ENCODE assay signal across 19 cellular contexts in the genomic region with DNA sequence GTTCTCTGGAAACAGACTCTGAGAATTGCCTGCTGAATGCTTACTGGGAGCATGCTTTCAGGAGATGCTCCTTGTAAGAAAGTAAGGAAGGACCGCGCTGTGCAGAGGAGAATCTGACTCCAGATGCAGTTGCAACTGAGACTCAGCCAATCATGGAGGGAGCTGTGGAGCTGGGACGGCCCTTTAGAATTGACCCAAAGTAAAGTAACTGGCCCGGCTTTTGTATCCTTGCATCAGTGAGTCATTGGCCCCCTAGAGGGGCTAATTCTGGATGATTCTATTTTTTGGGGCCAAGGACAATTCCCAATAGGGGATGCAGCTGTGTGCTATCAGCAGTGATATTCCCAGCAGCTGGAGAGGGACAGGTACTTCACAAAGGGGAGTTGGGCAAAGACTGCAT.
"Had no signal": no experiment of that assay in that cellular context is flagged by ENCODE, and none has a peak within 500 bp of the region (broad histone marks: within the 10 kb centered on the region; RNA-seq: fewer than 3 reads in every experiment).

No MANE protein-coding gene starts in this region.

- H3K36me3 ChIP-seq: left lung, lower lobe of right lung, sigmoid colon, tibial nerve, upper lobe of right lung, vagina had no signal

- H3K27ac Mint-ChIP-seq: stimulated activated naive B cell treated with anti-CD40 and anti-IgM and Interleukin-4, amounts not matched to agents 10 μg/mL and 1 μg/mL and 100 μg/mL, for 72 hours; stimulated activated naive CD8-positive, alpha-beta T cell treated with anti-CD3 and anti-CD28 coated beads, Interleukin-15, amount 100 ng/mL, for 72 hours had no signal

- H3K9me3 Mint-ChIP-seq: naive B cell; stimulated activated naive B cell treated with anti-CD40 and anti-IgM and Interleukin-4, amounts not matched to agents 10 μg/mL and 1 μg/mL and 100 μg/mL, for 72 hours; stimulated activated naive CD8-positive, alpha-beta T cell treated with anti-CD3 and anti-CD28 coated beads, Interleukin-15, amount 100 ng/mL, for 72 hours had no signal

- H3K27me3 Mint-ChIP-seq: naive B cell; stimulated activated naive B cell treated with anti-CD40 and anti-IgM and Interleukin-4, amounts not matched to agents 10 μg/mL and 1 μg/mL and 100 μg/mL, for 72 hours; stimulated activated naive CD8-positive, alpha-beta T cell treated with anti-CD3 and anti-CD28 coated beads, Interleukin-15, amount 100 ng/mL, for 72 hours had no signal

- H3K79me2 ChIP-seq: hepatocyte had no signal

- H3K27ac ChIP-seq: foreskin keratinocyte, hepatocyte, left lung, lower lobe of right lung, sigmoid colon, testis, tibial nerve, upper lobe of right lung, vagina had no signal

- H3K27me3 ChIP-seq: foreskin keratinocyte, hepatocyte, left lung, sigmoid colon, testis, tibial nerve, upper lobe of right lung, vagina had no signal

- H3K9me3 ChIP-seq: left lung, lower lobe of right lung, sigmoid colon, testis, tibial nerve, upper lobe of right lung, vagina had no signal

- H3K4me2 ChIP-seq: hepatocyte had no signal

- H3K4me3 ChIP-seq: hepatocyte, left lung, lower lobe of right lung, sigmoid colon, skin epidermis, testis, tibial nerve, upper lobe of right lung, vagina had no signal

- H2AFZ ChIP-seq: hepatocyte had no signal

- H3K4me1 ChIP-seq: left lung, lower lobe of right lung, sigmoid colon, testis, tibial nerve, upper lobe of right lung, vagina had no signal

- H3K4me3 Mint-ChIP-seq: naive B cell; stimulated activated naive B cell treated with anti-CD40 and anti-IgM and Interleukin-4, amounts not matched to agents 10 μg/mL and 1 μg/mL and 100 μg/mL, for 72 hours; stimulated activated naive CD8-positive, alpha-beta T cell treated with anti-CD3 and anti-CD28 coated beads, Interleukin-15, amount 100 ng/mL, for 72 hours had no signal

- DNase-seq: dermis blood vessel endothelial cell; erythroblast; foreskin keratinocyte; left lung; lower lobe of right lung; mesenchymal stem cell; naive B cell; posterior cingulate gyrus; sigmoid colon; stimulated activated CD4-positive, alpha-beta T cell treated with anti-CD3 and anti-CD28 coated beads, Interleukin-2, amount 100 ng/mL, for 24 hours; stimulated activated CD4-positive, alpha-beta T cell treated with anti-CD3 and anti-CD28 coated beads, Interleukin-4, amount 100 ng/mL, for 4 hours; stimulated activated naive B cell treated with anti-CD40 and anti-IgM and Interleukin-4, amounts not matched to agents 10 μg/mL and 1 μg/mL and 100 μg/mL, for 72 hours; stimulated activated naive CD8-positive, alpha-beta T cell treated with anti-CD3 and anti-CD28 coated beads, Interleukin-15, amount 100 ng/mL, for 72 hours; testis; upper lobe of right lung had no signal

- H3K36me3 Mint-ChIP-seq: naive B cell; stimulated activated naive B cell treated with anti-CD40 and anti-IgM and Interleukin-4, amounts not matched to agents 10 μg/mL and 1 μg/mL and 100 μg/mL, for 72 hours had no signal
